In the genomic region with DNA sequence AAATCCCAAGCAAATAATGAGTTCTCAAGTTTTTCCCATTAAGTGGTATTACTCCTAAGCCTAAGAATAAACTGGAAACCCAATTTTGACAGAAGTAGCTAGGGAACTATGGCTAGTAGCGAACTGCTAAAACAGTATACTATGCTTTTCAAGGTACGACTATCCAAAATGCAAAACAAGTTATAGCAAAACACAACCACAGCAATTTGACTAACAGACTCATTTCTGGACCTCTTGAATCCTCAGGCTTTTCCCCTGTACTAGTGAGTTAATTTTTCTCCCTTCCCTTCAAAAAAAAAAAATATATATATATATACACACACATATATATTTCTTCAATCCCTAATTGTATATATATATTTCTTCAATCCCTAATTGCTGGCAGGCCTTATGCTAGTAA, we compare ENCODE assay signal across 22 cellular contexts.
"Had no signal": no experiment of that assay in that cellular context is flagged by ENCODE, and none has a peak within 500 bp of the region (broad histone marks: within the 10 kb centered on the region; RNA-seq: fewer than 3 reads in every experiment).

No MANE protein-coding gene starts in this region.

- H3K9me3 ChIP-seq: colonic mucosa, esophagus squamous epithelium, gastroesophageal sphincter, thoracic aorta, upper lobe of left lung had no signal

- ATAC-seq: gastroesophageal sphincter, left colon, sciatic nerve had no signal

- H3K27me3 Mint-ChIP-seq: activated naive CD8-positive, alpha-beta T cell treated with anti-CD3 and anti-CD28 coated beads, Interleukin-2, amount 10 ng/mL, durations not matched to agents 7 days and 5 days; activated T-cell treated with anti-CD3 and anti-CD28 coated beads, Interleukin-2, amount 50 U/mL, for 24 hours; effector memory CD8-positive, alpha-beta T cell; stimulated activated naive B cell treated with anti-CD40 and anti-IgM and Interleukin-4, amounts not matched to agents 10 μg/mL and 1 μg/mL and 100 μg/mL, for 72 hours had no signal

- H3K4me3 ChIP-seq: colonic mucosa, dorsolateral prefrontal cortex, esophagus squamous epithelium, gastroesophageal sphincter, thoracic aorta, upper lobe of left lung had no signal

- H3K36me3 ChIP-seq: colonic mucosa, thoracic aorta had no signal

- H3K27ac Mint-ChIP-seq: activated naive CD8-positive, alpha-beta T cell treated with anti-CD3 and anti-CD28 coated beads, Interleukin-2, amount 10 ng/mL, durations not matched to agents 7 days and 5 days; activated T-cell treated with anti-CD3 and anti-CD28 coated beads, Interleukin-2, amount 50 U/mL, for 24 hours had no signal

- H3K4me3 Mint-ChIP-seq: activated naive CD8-positive, alpha-beta T cell treated with anti-CD3 and anti-CD28 coated beads, Interleukin-2, amount 10 ng/mL, durations not matched to agents 7 days and 5 days; activated T-cell treated with anti-CD3 and anti-CD28 coated beads, Interleukin-2, amount 50 U/mL, for 24 hours; effector memory CD8-positive, alpha-beta T cell had no signal

- H3K27me3 ChIP-seq: colonic mucosa, dorsolateral prefrontal cortex, esophagus squamous epithelium, gastroesophageal sphincter, upper lobe of left lung had no signal

- DNase-seq: activated CD4-positive, CD25-positive, alpha-beta regulatory T cell treated with anti-CD3 and anti-CD28 coated beads, Interleukin-2, amount 50 U/mL, for 72 hours; activated naive CD4-positive, alpha-beta T cell treated with Interleukin-2 at 50 U/mL for 16 hours; activated naive CD8-positive, alpha-beta T cell treated with anti-CD3 and anti-CD28 coated beads, Interleukin-2, amount 10 ng/mL, durations not matched to agents 7 days and 5 days; activated T-cell treated with anti-CD3 and anti-CD28 coated beads, Interleukin-2, amount 50 U/mL, for 24 hours; amniotic stem cell; colonic mucosa; dorsolateral prefrontal cortex; effector memory CD8-positive, alpha-beta T cell; esophagus squamous epithelium; head of caudate nucleus; hypothalamus; left colon; mesenchymal stem cell; occipital lobe; small intestine; stimulated activated CD4-positive, alpha-beta T cell treated with anti-CD3 and anti-CD28 coated beads, Interleukin-15, amount 100 ng/mL, for 24 hours; stimulated activated naive B cell treated with anti-CD40 and anti-IgM and Interleukin-4, amounts not matched to agents 10 μg/mL and 1 μg/mL and 100 μg/mL, for 72 hours; T-helper 2 cell; upper lobe of left lung had no signal

- H3K9me3 Mint-ChIP-seq: activated T-cell treated with anti-CD3 and anti-CD28 coated beads, Interleukin-2, amount 50 U/mL, for 24 hours; effector memory CD8-positive, alpha-beta T cell had no signal
